In the genomic region with DNA sequence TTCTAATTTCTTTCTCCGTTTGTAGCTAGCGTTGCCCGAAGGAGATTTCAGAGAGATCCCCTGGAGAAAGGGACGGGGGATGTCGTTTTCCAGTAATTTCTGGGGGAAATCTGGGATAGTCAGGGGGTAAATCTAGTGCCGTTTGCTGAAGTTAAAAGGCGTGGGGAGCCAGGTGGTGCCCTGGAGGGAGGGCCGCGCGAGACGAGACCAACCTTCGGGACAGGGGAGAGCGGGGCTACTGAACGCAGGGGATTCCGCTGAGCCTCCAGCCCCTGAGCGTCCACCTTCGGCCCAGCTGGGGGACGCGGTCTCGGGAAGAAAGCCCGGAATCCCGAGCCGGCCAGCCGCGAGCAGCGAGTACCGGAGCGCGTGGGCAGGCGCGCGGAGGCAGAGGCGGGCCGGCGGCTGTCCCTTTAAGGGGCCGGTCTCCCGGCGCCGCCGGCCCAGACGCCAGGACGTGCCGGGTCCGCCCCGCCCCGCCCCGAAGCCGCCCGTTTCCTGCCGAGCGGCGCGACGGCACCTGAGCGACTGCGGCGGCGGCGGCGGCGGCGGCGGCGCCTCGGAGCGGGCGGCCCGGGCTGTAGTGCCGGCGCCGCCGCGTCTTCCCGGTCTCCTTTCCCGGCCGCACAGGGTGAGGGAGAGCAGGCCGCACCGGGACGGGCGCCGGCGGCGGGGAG, we compare ENCODE assay signal across 1 cellular context.
TF ChIP-seq lines count a peak whose summit lies in the region.

Gene KTN1, plus strand, starts transcription at position 484 of the 677 bp plus-strand sequence. CDS start 31,842 bp downstream, outside the sequence.

TF ChIP-seq in HepG2, 621 proteins besides CTCF, POLR2A, EP300 and RAD21 (continued from another document and continues in another):
- TF ChIP-seq ZBTB43 (CRISPR knock-in tag; conservative IDR thresholded peaks at IDR 0.05): no peak
- no peak for TF ChIP-seq AKAP8 (CRISPR knock-in tag; IDR thresholded peaks at IDR 0.05)
- no peak for TF ChIP-seq ZNF276 (CRISPR knock-in tag; IDR thresholded peaks at IDR 0.05; ENCODE audit: low read depth)
- TF ChIP-seq, protein P1, sequence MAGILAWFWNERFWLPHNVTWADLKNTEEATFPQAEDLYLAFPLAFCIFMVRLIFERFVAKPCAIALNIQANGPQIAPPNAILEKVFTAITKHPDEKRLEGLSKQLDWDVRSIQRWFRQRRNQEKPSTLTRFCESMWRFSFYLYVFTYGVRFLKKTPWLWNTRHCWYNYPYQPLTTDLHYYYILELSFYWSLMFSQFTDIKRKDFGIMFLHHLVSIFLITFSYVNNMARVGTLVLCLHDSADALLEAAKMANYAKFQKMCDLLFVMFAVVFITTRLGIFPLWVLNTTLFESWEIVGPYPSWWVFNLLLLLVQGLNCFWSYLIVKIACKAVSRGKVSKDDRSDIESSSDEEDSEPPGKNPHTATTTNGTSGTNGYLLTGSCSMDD (CRISPR knock-in tag; IDR thresholded peaks at IDR 0.05): no peak
- no peak for TF ChIP-seq HNF4G (IDR thresholded peaks at IDR 0.05; ENCODE audit: borderline replicate concordance, low read depth, low read length)
- no peak for TF ChIP-seq HNF4G (CRISPR knock-in tag; IDR thresholded peaks at IDR 0.05; ENCODE audit: borderline replicate concordance, low read depth)
- peak; percentile 60; the same call in 1 of the 2 replicates for TF ChIP-seq RFXAP (CRISPR knock-in tag; IDR thresholded peaks at IDR 0.05; ENCODE audit: borderline replicate concordance)
- TF ChIP-seq ARNT (IDR thresholded peaks at IDR 0.05): no peak
- no peak for TF ChIP-seq CHD4 (IDR thresholded peaks at IDR 0.05; ENCODE audit: borderline replicate concordance, low read length)
- TF ChIP-seq, protein P2, sequence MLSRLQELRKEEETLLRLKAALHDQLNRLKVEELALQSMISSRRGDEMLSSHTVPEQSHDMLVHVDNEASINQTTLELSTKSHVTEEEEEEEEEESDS (CRISPR knock-in tag; IDR thresholded peaks at IDR 0.05; ENCODE audit: borderline replicate concordance): no peak
- TF ChIP-seq JDP2 (CRISPR knock-in tag; IDR thresholded peaks at IDR 0.05; ENCODE audit: borderline replicate concordance): no peak
- no peak for TF ChIP-seq ZNF607 (CRISPR knock-in tag; IDR thresholded peaks at IDR 0.05; ENCODE audit: borderline replicate concordance)
- no peak for TF ChIP-seq XRCC5 (optimal IDR thresholded peaks at IDR 0.05; ENCODE audit: low read length)
- no peak for TF ChIP-seq GTF2F1 (IDR thresholded peaks at IDR 0.05; ENCODE audit: low read length)
- TF ChIP-seq SMARCE1 (IDR thresholded peaks at IDR 0.05; ENCODE audit: borderline replicate concordance): no peak
- TF ChIP-seq MAFK (conservative IDR thresholded peaks at IDR 0.05 in 1 of 2, IDR thresholded peaks at IDR 0.05 in 1 of 2; ENCODE audit: low read length in 2 of 2): no peak
- TF ChIP-seq ZNF576 (CRISPR knock-in tag; IDR thresholded peaks at IDR 0.05): no peak
- TF ChIP-seq GABPB1 (CRISPR knock-in tag; IDR thresholded peaks at IDR 0.05): peak; percentile 62
- TF ChIP-seq RBFOX2 (IDR thresholded peaks at IDR 0.05; ENCODE audit: low read depth, low read length): peak; percentile 69
- peak; percentile 21; the same call in 1 of the 2 replicates for TF ChIP-seq ZNF263 (CRISPR knock-in tag; IDR thresholded peaks at IDR 0.05)
- TF ChIP-seq ZNF468 (CRISPR knock-in tag; IDR thresholded peaks at IDR 0.05): no peak
- peak; percentile 57; the same call in 1 of the 2 replicates for TF ChIP-seq TAF1 (CRISPR knock-in tag; IDR thresholded peaks at IDR 0.05)
- peak; percentile 76; the same call in 1 of the 2 replicates for TF ChIP-seq ZNF501 (CRISPR knock-in tag; IDR thresholded peaks at IDR 0.05)
- no peak for TF ChIP-seq ZNF644 (CRISPR knock-in tag; IDR thresholded peaks at IDR 0.05; ENCODE audit: low read depth)
- TF ChIP-seq, protein P3, sequence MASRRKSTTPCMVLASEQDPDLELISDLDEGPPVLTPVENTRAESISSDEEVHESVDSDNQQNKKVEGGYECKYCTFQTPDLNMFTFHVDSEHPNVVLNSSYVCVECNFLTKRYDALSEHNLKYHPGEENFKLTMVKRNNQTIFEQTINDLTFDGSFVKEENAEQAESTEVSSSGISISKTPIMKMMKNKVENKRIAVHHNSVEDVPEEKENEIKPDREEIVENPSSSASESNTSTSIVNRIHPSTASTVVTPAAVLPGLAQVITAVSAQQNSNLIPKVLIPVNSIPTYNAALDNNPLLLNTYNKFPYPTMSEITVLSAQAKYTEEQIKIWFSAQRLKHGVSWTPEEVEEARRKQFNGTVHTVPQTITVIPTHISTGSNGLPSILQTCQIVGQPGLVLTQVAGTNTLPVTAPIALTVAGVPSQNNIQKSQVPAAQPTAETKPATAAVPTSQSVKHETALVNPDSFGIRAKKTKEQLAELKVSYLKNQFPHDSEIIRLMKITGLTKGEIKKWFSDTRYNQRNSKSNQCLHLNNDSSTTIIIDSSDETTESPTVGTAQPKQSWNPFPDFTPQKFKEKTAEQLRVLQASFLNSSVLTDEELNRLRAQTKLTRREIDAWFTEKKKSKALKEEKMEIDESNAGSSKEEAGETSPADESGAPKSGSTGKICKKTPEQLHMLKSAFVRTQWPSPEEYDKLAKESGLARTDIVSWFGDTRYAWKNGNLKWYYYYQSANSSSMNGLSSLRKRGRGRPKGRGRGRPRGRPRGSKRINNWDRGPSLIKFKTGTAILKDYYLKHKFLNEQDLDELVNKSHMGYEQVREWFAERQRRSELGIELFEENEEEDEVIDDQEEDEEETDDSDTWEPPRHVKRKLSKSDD (CRISPR knock-in tag; IDR thresholded peaks at IDR 0.05; ENCODE audit: low read depth): no peak
- no peak for TF ChIP-seq CEBPG (CRISPR knock-in tag; IDR thresholded peaks at IDR 0.05)
- no peak for TF ChIP-seq ZNF615 (CRISPR knock-in tag; IDR thresholded peaks at IDR 0.05; ENCODE audit: borderline replicate concordance)
- TF ChIP-seq, protein P4, sequence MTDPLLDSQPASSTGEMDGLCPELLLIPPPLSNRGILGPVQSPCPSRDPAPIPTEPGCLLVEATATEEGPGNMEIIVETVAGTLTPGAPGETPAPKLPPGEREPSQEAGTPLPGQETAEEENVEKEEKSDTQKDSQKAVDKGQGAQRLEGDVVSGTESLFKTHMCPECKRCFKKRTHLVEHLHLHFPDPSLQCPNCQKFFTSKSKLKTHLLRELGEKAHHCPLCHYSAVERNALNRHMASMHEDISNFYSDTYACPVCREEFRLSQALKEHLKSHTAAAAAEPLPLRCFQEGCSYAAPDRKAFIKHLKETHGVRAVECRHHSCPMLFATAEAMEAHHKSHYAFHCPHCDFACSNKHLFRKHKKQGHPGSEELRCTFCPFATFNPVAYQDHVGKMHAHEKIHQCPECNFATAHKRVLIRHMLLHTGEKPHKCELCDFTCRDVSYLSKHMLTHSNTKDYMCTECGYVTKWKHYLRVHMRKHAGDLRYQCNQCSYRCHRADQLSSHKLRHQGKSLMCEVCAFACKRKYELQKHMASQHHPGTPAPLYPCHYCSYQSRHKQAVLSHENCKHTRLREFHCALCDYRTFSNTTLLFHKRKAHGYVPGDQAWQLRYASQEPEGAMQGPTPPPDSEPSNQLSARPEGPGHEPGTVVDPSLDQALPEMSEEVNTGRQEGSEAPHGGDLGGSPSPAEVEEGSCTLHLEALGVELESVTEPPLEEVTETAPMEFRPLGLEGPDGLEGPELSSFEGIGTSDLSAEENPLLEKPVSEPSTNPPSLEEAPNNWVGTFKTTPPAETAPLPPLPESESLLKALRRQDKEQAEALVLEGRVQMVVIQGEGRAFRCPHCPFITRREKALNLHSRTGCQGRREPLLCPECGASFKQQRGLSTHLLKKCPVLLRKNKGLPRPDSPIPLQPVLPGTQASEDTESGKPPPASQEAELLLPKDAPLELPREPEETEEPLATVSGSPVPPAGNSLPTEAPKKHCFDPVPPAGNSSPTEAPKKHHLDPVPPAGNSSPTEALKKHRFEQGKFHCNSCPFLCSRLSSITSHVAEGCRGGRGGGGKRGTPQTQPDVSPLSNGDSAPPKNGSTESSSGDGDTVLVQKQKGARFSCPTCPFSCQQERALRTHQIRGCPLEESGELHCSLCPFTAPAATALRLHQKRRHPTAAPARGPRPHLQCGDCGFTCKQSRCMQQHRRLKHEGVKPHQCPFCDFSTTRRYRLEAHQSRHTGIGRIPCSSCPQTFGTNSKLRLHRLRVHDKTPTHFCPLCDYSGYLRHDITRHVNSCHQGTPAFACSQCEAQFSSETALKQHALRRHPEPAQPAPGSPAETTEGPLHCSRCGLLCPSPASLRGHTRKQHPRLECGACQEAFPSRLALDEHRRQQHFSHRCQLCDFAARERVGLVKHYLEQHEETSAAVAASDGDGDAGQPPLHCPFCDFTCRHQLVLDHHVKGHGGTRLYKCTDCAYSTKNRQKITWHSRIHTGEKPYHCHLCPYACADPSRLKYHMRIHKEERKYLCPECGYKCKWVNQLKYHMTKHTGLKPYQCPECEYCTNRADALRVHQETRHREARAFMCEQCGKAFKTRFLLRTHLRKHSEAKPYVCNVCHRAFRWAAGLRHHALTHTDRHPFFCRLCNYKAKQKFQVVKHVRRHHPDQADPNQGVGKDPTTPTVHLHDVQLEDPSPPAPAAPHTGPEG (CRISPR knock-in tag; IDR thresholded peaks at IDR 0.05): peak; percentile 46; the same call in 1 of the 2 replicates
- TF ChIP-seq ZNF780A (CRISPR knock-in tag; IDR thresholded peaks at IDR 0.05): no peak
- TF ChIP-seq PHB2 (IDR thresholded peaks at IDR 0.05; ENCODE audit: partially characterized antibody): no peak
- TF ChIP-seq ZNF598 (CRISPR knock-in tag; IDR thresholded peaks at IDR 0.05; ENCODE audit: borderline replicate concordance): no peak
- TF ChIP-seq PHF20 (CRISPR knock-in tag; IDR thresholded peaks at IDR 0.05): no peak
- TF ChIP-seq NR1H2 (CRISPR knock-in tag; IDR thresholded peaks at IDR 0.05; ENCODE audit: borderline replicate concordance, low read depth): no peak
- TF ChIP-seq, protein P5, sequence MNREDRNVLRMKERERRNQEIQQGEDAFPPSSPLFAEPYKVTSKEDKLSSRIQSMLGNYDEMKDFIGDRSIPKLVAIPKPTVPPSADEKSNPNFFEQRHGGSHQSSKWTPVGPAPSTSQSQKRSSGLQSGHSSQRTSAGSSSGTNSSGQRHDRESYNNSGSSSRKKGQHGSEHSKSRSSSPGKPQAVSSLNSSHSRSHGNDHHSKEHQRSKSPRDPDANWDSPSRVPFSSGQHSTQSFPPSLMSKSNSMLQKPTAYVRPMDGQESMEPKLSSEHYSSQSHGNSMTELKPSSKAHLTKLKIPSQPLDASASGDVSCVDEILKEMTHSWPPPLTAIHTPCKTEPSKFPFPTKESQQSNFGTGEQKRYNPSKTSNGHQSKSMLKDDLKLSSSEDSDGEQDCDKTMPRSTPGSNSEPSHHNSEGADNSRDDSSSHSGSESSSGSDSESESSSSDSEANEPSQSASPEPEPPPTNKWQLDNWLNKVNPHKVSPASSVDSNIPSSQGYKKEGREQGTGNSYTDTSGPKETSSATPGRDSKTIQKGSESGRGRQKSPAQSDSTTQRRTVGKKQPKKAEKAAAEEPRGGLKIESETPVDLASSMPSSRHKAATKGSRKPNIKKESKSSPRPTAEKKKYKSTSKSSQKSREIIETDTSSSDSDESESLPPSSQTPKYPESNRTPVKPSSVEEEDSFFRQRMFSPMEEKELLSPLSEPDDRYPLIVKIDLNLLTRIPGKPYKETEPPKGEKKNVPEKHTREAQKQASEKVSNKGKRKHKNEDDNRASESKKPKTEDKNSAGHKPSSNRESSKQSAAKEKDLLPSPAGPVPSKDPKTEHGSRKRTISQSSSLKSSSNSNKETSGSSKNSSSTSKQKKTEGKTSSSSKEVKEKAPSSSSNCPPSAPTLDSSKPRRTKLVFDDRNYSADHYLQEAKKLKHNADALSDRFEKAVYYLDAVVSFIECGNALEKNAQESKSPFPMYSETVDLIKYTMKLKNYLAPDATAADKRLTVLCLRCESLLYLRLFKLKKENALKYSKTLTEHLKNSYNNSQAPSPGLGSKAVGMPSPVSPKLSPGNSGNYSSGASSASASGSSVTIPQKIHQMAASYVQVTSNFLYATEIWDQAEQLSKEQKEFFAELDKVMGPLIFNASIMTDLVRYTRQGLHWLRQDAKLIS (CRISPR knock-in tag; IDR thresholded peaks at IDR 0.05): no peak
- TF ChIP-seq THAP11 (CRISPR knock-in tag; IDR thresholded peaks at IDR 0.05): no peak; the same call in 1 of the 2 replicates
- TF ChIP-seq E2F2 (CRISPR knock-in tag; IDR thresholded peaks at IDR 0.05; ENCODE audit: borderline replicate concordance): no peak
- 0 out of 2 replicates have a peak, but pooled peaks have one; percentile 35 for TF ChIP-seq ZNF234 (CRISPR knock-in tag; conservative IDR thresholded peaks at IDR 0.05)
- no peak for TF ChIP-seq SOX13 (IDR thresholded peaks at IDR 0.05)
- no peak for TF ChIP-seq SOX13 (CRISPR knock-in tag; conservative IDR thresholded peaks at IDR 0.05 in 1 of 2, IDR thresholded peaks at IDR 0.05 in 1 of 2)
- TF ChIP-seq ZNF205 (CRISPR knock-in tag; IDR thresholded peaks at IDR 0.05): 0 out of 2 replicates have a peak, but pooled peaks have one; percentile 34
- peak; percentile 58; the same call in 1 of the 2 replicates for TF ChIP-seq ZNF605 (CRISPR knock-in tag; IDR thresholded peaks at IDR 0.05)
- no peak for TF ChIP-seq NCOA5 (CRISPR knock-in tag; IDR thresholded peaks at IDR 0.05)
- TF ChIP-seq ZNF619 (CRISPR knock-in tag; IDR thresholded peaks at IDR 0.05): no peak
